Comparison of ENCODE assay signal across 25 cellular contexts in the genomic region with DNA sequence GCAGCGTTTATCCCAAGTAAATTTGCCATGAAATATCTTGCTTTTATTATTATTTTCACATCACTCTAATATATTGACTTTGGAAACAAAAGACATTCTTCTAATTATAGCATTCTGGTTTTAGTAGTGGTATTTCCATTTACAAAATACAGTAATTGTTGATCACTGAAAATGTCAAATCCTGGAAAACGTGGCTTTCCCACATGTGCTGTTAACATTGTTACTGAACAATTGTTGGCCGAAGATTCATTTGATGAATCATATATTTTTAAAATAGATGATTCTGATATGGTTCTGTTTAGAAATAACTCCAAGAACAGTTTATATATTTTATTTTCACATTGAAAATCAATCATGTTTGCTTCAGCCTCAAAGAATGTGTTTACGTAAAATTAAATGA. TPM values are rescaled to one million over a fixed set of nuclear protein-coding genes. Genes with fewer than 3 reads are reported as not detected.
"Had no signal": no experiment of that assay in that cellular context is flagged by ENCODE, and none has a peak within 500 bp of the region (broad histone marks: within the 10 kb centered on the region; RNA-seq: fewer than 3 reads in every experiment).

No MANE protein-coding gene starts in this region.

- H3K4me1 ChIP-seq: psoas muscle, stomach had no signal

- FAIRE-seq: endothelial cell of umbilical vein, kidney had no signal

- H3K36me3 ChIP-seq: stomach, thoracic aorta had no signal

- DNase-seq: cortex of kidney; effector memory CD8-positive, alpha-beta T cell; erythroblast; foreskin melanocyte; head of caudate nucleus; kidney; left cardiac atrium; left ventricle myocardium superior; mesendoderm; naive thymus-derived CD4-positive, alpha-beta T cell; nephron progenitor cell; psoas muscle; spleen; stimulated activated CD4-positive, alpha-beta T cell treated with anti-CD3 and anti-CD28 coated beads, Interleukin-15, amount 100 ng/mL, for 24 hours; stimulated activated CD4-positive, alpha-beta T cell treated with anti-CD3 and anti-CD28 coated beads, Interleukin-1b, Interleukin-23, amount 100 ng/mL, for 48 hours; stimulated activated CD4-positive, alpha-beta T cell treated with anti-CD3 and anti-CD28 coated beads, Interleukin-4, amount 100 ng/mL, for 24 hours; stimulated activated naive CD4-positive, alpha-beta T cell; stomach; trophoblast cell had no signal

- H3K27ac ChIP-seq: hepatocyte, psoas muscle, stomach, thoracic aorta had no signal

- H3K27ac Mint-ChIP-seq: effector memory CD8-positive, alpha-beta T cell; nephron progenitor cell had no signal

- H3K4me1 Mint-ChIP-seq: nephron progenitor cell had no signal

- H3K79me2 ChIP-seq: hepatocyte had no signal

- H3K9me3 Mint-ChIP-seq: central memory CD8-positive, alpha-beta T cell; effector memory CD8-positive, alpha-beta T cell had no signal

- H3K4me3 ChIP-seq: hepatocyte, lung, psoas muscle, spleen, stomach, thoracic aorta had no signal

- ATAC-seq: effector memory CD8-positive, alpha-beta T cell; left cardiac atrium; left ventricle myocardium superior; naive thymus-derived CD4-positive, alpha-beta T cell; psoas muscle; sciatic nerve had no signal

- H3K4me3 Mint-ChIP-seq: central memory CD8-positive, alpha-beta T cell; effector memory CD8-positive, alpha-beta T cell; naive thymus-derived CD4-positive, alpha-beta T cell; nephron progenitor cell had no signal

- H3K9me3 ChIP-seq: psoas muscle, stomach, thoracic aorta had no signal

- H2AFZ ChIP-seq: hepatocyte had no signal

- H3K4me2 ChIP-seq: hepatocyte had no signal

- H3K27me3 Mint-ChIP-seq: central memory CD8-positive, alpha-beta T cell; effector memory CD8-positive, alpha-beta T cell; naive thymus-derived CD4-positive, alpha-beta T cell had no signal

- H3K27me3 ChIP-seq: hepatocyte, spleen, stomach had no signal

RNA-seq across cellular contexts. Expression of a gene that starts 32.9 kb away (rescaled TPM):
- total RNA-seq: endothelial cell of umbilical vein had no signal
- polyA plus RNA-seq: endothelial cell of umbilical vein had no signal
